In genomic region chr5:124730381-124730780, GRCh38 we compare ENCODE assay signal across 26 cellular contexts. TPM values are rescaled to one million over a fixed set of nuclear protein-coding genes. Genes with fewer than 3 reads are reported as not detected.
DNase-seq lines count a peak whose midpoint lies in the region; ATAC-seq, FAIRE-seq and TF ChIP-seq lines count a peak whose summit lies in the region.
"Had no signal": no experiment of that assay in that cellular context is flagged by ENCODE, and none has a peak within 500 bp of the region (broad histone marks: within the 10 kb centered on the region; RNA-seq: fewer than 3 reads in every experiment).

No MANE protein-coding gene starts in this region.

- no peaks in the 10 kb centered on the region for H3K27me3 ChIP-seq in DOHH2 (ENCODE audit: control insufficient read depth, low read length)
- no peaks in the 10 kb centered on the region for H3K27me3 ChIP-seq in GM12878 (replicated peaks in 1 of 2; ENCODE audit: control insufficient read depth in 2 of 2, insufficient read depth in 2 of 2, low read length in 1 of 2)
- no peaks in the 10 kb centered on the region for H3K27me3 ChIP-seq in adrenal gland
- H3K27me3 ChIP-seq in tibial artery: peaks cover 0 to 3% of the 10 kb centered on the region in 2 donors
- H3K27me3 ChIP-seq: gastroesophageal sphincter, ovary, right atrium auricular region, upper lobe of left lung had no signal

- FAIRE-seq in GM12878 (lab: Jason Lieb, UNC): no peak
- FAIRE-seq: A549 had no signal

- H3K27ac Mint-ChIP-seq in nephron progenitor cell: peak overlapping the region; percentile 21
- no peak overlapping the region for H3K27ac Mint-ChIP-seq in activated CD4-positive, alpha-beta memory T cell treated with anti-CD3 and anti-CD28 coated beads for 36 hours
- H3K27ac Mint-ChIP-seq: activated CD4-positive, alpha-beta T cell treated with anti-CD3 and anti-CD28 coated beads, Interleukin-2, amount 10 ng/mL, durations not matched to agents 7 days and 5 days; activated naive CD4-positive, alpha-beta T cell treated with anti-CD3 and anti-CD28 coated beads, Interleukin-2, amount 10 ng/mL, durations not matched to agents 7 days and 5 days; HFFc6; mesothelial cell of epicardium; natural killer cell had no signal

- H3K9me3 Mint-ChIP-seq in nephron progenitor cell: no peaks in the 10 kb centered on the region
- peaks cover 2% of the 10 kb centered on the region for H3K9me3 Mint-ChIP-seq in activated CD4-positive, alpha-beta memory T cell treated with anti-CD3 and anti-CD28 coated beads for 36 hours
- H3K9me3 Mint-ChIP-seq: activated CD4-positive, alpha-beta T cell treated with anti-CD3 and anti-CD28 coated beads, Interleukin-2, amount 10 ng/mL, durations not matched to agents 7 days and 5 days; HFFc6; mesothelial cell of epicardium; natural killer cell had no signal

- SMC1A ChIA-PET in GM12878 (lab: Charles Lee; ENCODE audit: uncharacterized antibody, unreplicated experiment): interaction anchor here (0.7 to 2.6 kb wide), 18 partner anchors 8 to 220 kb away, joined by 3 to 11 read pairs (median 4); no protein-coding TSS in a partner anchor

- CTCF ChIA-PET in GM12878 (lab: Yijun Ruan, JAX): interaction anchor here (0.7 to 4.3 kb wide), 8 partner anchors 8 to 698 kb away, joined by 3 to 13 read pairs (median 3); no protein-coding TSS in a partner anchor
- CTCF ChIA-PET in activated CD4-positive, alpha-beta memory T cell treated with anti-CD3 and anti-CD28 coated beads for 36 hours (lab: Charles Lee): no interaction called here

- WGBS in GM12878 (ENCODE audit: insufficient coverage, insufficient replicate concordance, low lambda C conversion rate, missing lambda C conversion rate): 57% methylated on average over 2 of the region's 2 CpGs
- WGBS in adrenal gland, 4 donors: 85 to 96% (median 93%) methylated on average over 2 of the region's 2 CpGs

- peak overlapping the region; percentile 26 for H3K4me3 Mint-ChIP-seq in nephron progenitor cell
- no peak overlapping the region for H3K4me3 Mint-ChIP-seq in activated CD4-positive, alpha-beta memory T cell treated with anti-CD3 and anti-CD28 coated beads for 36 hours
- H3K4me3 Mint-ChIP-seq: activated CD4-positive, alpha-beta T cell treated with anti-CD3 and anti-CD28 coated beads, Interleukin-2, amount 10 ng/mL, durations not matched to agents 7 days and 5 days; activated naive CD4-positive, alpha-beta T cell treated with anti-CD3 and anti-CD28 coated beads, Interleukin-2, amount 10 ng/mL, durations not matched to agents 7 days and 5 days; HFFc6; mesothelial cell of epicardium; natural killer cell had no signal

- peaks cover 98% of the 10 kb centered on the region for H3K79me2 ChIP-seq in DOHH2 (ENCODE audit: control insufficient read depth, low read length)
- H3K79me2 ChIP-seq in GM12878 (ENCODE audit: control insufficient read depth, insufficient read depth, low read length): peaks cover 68% of the 10 kb centered on the region

- H3K4me2 ChIP-seq in DOHH2 (ENCODE audit: low read length) (peak overlapping the region; percentile 75), GM12878 (ENCODE audit: control insufficient read depth, insufficient read depth) (no peak overlapping the region; the same call in 1 of the 2 replicates)
- H3K4me2 ChIP-seq: A549 had no signal

- no peaks in the 10 kb centered on the region for H3K9me2 ChIP-seq in DOHH2 (replicated peaks; ENCODE audit: control insufficient read depth, low read length)

- BruUV-seq in GM12878 (replicated peaks; lab: Mats Ljungman, UMichigan): no TSS peak

- H3K27me3 Mint-ChIP-seq in nephron progenitor cell (ENCODE audit: low read depth, poor library complexity): no peaks in the 10 kb centered on the region
- peaks cover 12% of the 10 kb centered on the region for H3K27me3 Mint-ChIP-seq in activated CD4-positive, alpha-beta memory T cell treated with anti-CD3 and anti-CD28 coated beads for 36 hours

- H3K27ac ChIP-seq in DOHH2 (ENCODE audit: low read depth, low read length) (peak overlapping the region; percentile 85), GM12878 (ENCODE audit: control insufficient read depth, insufficient read depth) (peak overlapping the region; percentile 50), adrenal gland (no peak overlapping the region), tibial artery (no peak overlapping the region)
- H3K27ac ChIP-seq: A549, left ventricle myocardium inferior, ovary, right atrium auricular region, spleen, upper lobe of left lung, WERI-Rb-1 had no signal

- no peak overlapping the region for H3K9ac ChIP-seq in GM12878 (ENCODE audit: control insufficient read depth, insufficient read depth, low read length)

- in situ Hi-C loops in GM12878 (cut with MboI): no loop called here

- no peak for ATAC-seq in GM12878
- ATAC-seq: A549, gastroesophageal sphincter, natural killer cell had no signal

- TF ChIP-seq POLR2A in GM12878 (IDR thresholded peaks at IDR 0.05; ENCODE audit: low read depth, low read length) (no peak), adrenal gland (IDR thresholded peaks at IDR 0.05) (no peak)

- H3K4me1 ChIP-seq in DOHH2 (ENCODE audit: control insufficient read depth, low read length) (peaks cover 97% of the 10 kb centered on the region), GM12878 (ENCODE audit: control insufficient read depth, insufficient read depth, low read length) (peaks cover 24% of the 10 kb centered on the region), adrenal gland (replicated peaks in 1 of 2) (peaks cover 6 to 39% of the 10 kb centered on the region in 2 donors), tibial artery (peaks cover 0 to 11% (median 4%) of the 10 kb centered on the region in 4 donors)
- H3K4me1 ChIP-seq: A549 had no signal

- no peak for TF ChIP-seq EP300 in GM12878 (IDR thresholded peaks at IDR 0.05; ENCODE audit: borderline replicate concordance in 1 of 2, control insufficient read depth in 1 of 2, low read depth in 2 of 2, low read length in 2 of 2)

- peaks cover 38% of the 10 kb centered on the region for H3K36me3 Mint-ChIP-seq in nephron progenitor cell (ENCODE audit: low read depth)
- H3K36me3 Mint-ChIP-seq in activated CD4-positive, alpha-beta memory T cell treated with anti-CD3 and anti-CD28 coated beads for 36 hours: no peaks in the 10 kb centered on the region
- H3K36me3 Mint-ChIP-seq: activated naive CD4-positive, alpha-beta T cell treated with anti-CD3 and anti-CD28 coated beads, Interleukin-2, amount 10 ng/mL, durations not matched to agents 7 days and 5 days had no signal

- TF ChIP-seq CTCF in DOHH2 (IDR thresholded peaks at IDR 0.05; ENCODE audit: low read depth, low read length, poor library complexity, severe bottlenecking) (no peak), GM12878 (IDR thresholded peaks at IDR 0.05 in 2 of 3, conservative IDR thresholded peaks at IDR 0.05 in 1 of 3; ENCODE audit: control insufficient read depth in 2 of 3, extremely low read depth in 1 of 3, insufficient read depth in 1 of 3, low read depth in 3 of 3, low read length in 3 of 3) (no peak), nephron progenitor cell (IDR thresholded peaks at IDR 0.05) (no peak), adrenal gland (IDR thresholded peaks at IDR 0.05) (no peak), tibial artery (IDR thresholded peaks at IDR 0.05) (no peak)

- peaks cover 4% of the 10 kb centered on the region; the same call in 1 of the 2 replicates for H3K36me3 ChIP-seq in DOHH2 (ENCODE audit: control insufficient read depth, low read length)
- H3K36me3 ChIP-seq in GM12878 (ENCODE audit: control insufficient read depth in 2 of 2, insufficient read depth in 2 of 2, low read length in 1 of 2): no peaks in the 10 kb centered on the region
- no peaks in the 10 kb centered on the region for H3K36me3 ChIP-seq in adrenal gland (replicated peaks in 1 of 2)
- no peaks in the 10 kb centered on the region for H3K36me3 ChIP-seq in tibial artery
- H3K36me3 ChIP-seq: gastroesophageal sphincter, left ventricle myocardium inferior, ovary, right atrium auricular region, spleen, upper lobe of left lung had no signal

- no peak overlapping the region for H2AFZ ChIP-seq in GM12878 (ENCODE audit: control insufficient read depth, low read depth, low read length)

- H3K4me1 Mint-ChIP-seq in nephron progenitor cell: peaks cover 49% of the 10 kb centered on the region
- H3K4me1 Mint-ChIP-seq in activated CD4-positive, alpha-beta memory T cell treated with anti-CD3 and anti-CD28 coated beads for 36 hours (ENCODE audit: low read depth): no peaks in the 10 kb centered on the region
- H3K4me1 Mint-ChIP-seq: activated CD4-positive, alpha-beta T cell treated with anti-CD3 and anti-CD28 coated beads, Interleukin-2, amount 10 ng/mL, durations not matched to agents 7 days and 5 days; activated naive CD4-positive, alpha-beta T cell treated with anti-CD3 and anti-CD28 coated beads, Interleukin-2, amount 10 ng/mL, durations not matched to agents 7 days and 5 days had no signal

- RAD21 ChIA-PET in GM12878 (lab: Charles Lee; ENCODE audit: unreplicated experiment): interaction anchor here (1.1 to 3.4 kb wide), 9 partner anchors 8 to 84 kb away, joined by 3 to 27 read pairs (median 6); no protein-coding TSS in a partner anchor

- intact Hi-C loops in GM12878 (cut with micrococcal nuclease; ENCODE audit: unreplicated experiment): no loop called here
- intact Hi-C loops in adrenal gland (cut with DNase I): loop anchor here in 1 of 2 donors (10.0 kb wide), 1 partner anchor 76 kb away; no protein-coding TSS in a partner anchor
- intact Hi-C loops in posterior cingulate gyrus (cut with DNase I): no loop called here
- intact Hi-C loops in activated CD4-positive, alpha-beta memory T cell treated with anti-CD3 and anti-CD28 coated beads for 36 hours (cut with micrococcal nuclease): no loop called here
- intact Hi-C loops in tibial artery (cut with DNase I; ENCODE audit: low total_unique reads): no loop called here

- H4K20me1 ChIP-seq in DOHH2 (ENCODE audit: control insufficient read depth, insufficient read depth, low read depth, low read length) (no peaks in the 10 kb centered on the region), GM12878 (ENCODE audit: control insufficient read depth, insufficient read depth) (no peaks in the 10 kb centered on the region)

- H3F3A ChIP-seq in DOHH2 (ENCODE audit: control insufficient read depth, insufficient read depth): peaks cover 24% of the 10 kb centered on the region

- H3K9me3 ChIP-seq in DOHH2 (ENCODE audit: control insufficient read depth, insufficient read depth, low read length) (no peaks in the 10 kb centered on the region), GM12878 (replicated peaks; ENCODE audit: control insufficient read depth, insufficient read depth, low read length) (no peaks in the 10 kb centered on the region; the same call in 1 of the 3 replicates), adrenal gland (replicated peaks in 1 of 3) (no peaks in the 10 kb centered on the region), tibial artery (no peaks in the 10 kb centered on the region)
- H3K9me3 ChIP-seq: A549, gastroesophageal sphincter, left ventricle myocardium inferior, ovary, right atrium auricular region, spleen, upper lobe of left lung had no signal

- POLR2A ChIA-PET in GM12878 (lab: Charles Lee): interaction anchor here (1.1 to 2.5 kb wide), 4 partner anchors 11 to 79 kb away, joined by 3 to 8 read pairs (median 6); partner anchors contain the start of gene ZNF608
- POLR2A ChIA-PET in activated CD4-positive, alpha-beta memory T cell treated with anti-CD3 and anti-CD28 coated beads for 36 hours (lab: Charles Lee): no interaction called here

- peak; percentile 55 for DNase-seq in NCI-H1048 (lab: John Stamatoyannopoulos, UW)
- DNase-seq in GM12878 (ENCODE audit: low read depth, low spot score): no peak
- no peak for DNase-seq in nephron progenitor cell
- DNase-seq in adrenal gland: no peak
- DNase-seq in posterior cingulate gyrus: no peak
- no peak for DNase-seq in activated CD4-positive, alpha-beta memory T cell treated with anti-CD3 and anti-CD28 coated beads for 36 hours
- DNase-seq in tibial artery: no peak
- DNase-seq: activated CD4-positive, alpha-beta T cell treated with anti-CD3 and anti-CD28 coated beads, Interleukin-2, amount 10 ng/mL, durations not matched to agents 7 days and 5 days; activated naive CD4-positive, alpha-beta T cell treated with anti-CD3 and anti-CD28 coated beads, Interleukin-2, amount 10 ng/mL, durations not matched to agents 7 days and 5 days; AML-193; amygdala; HFFc6; left ventricle myocardium inferior; natural killer cell; ovary; Right ventricle myocardium superior; spleen; SW 1271; T-helper 9 cell; upper lobe of left lung; WERI-Rb-1 had no signal

- no peak for TF ChIP-seq RAD21 in GM12878 (IDR thresholded peaks at IDR 0.05; ENCODE audit: insufficient read depth, low read depth, low read length)

- H3K4me3 ChIP-seq in DOHH2 (ENCODE audit: low read length) (peak overlapping the region; percentile 87), GM12878 (no peak overlapping the region), adrenal gland (no peak overlapping the region), tibial artery (no peak overlapping the region)
- H3K4me3 ChIP-seq: A549, gastroesophageal sphincter, left ventricle myocardium inferior, ovary, right atrium auricular region, spleen, upper lobe of left lung had no signal

RNA-seq across cellular contexts. Expression of gene ZNF608, which starts 16.1 kb away (rescaled TPM):
- 55.7 and 55.8 TPM in 2 replicates for total RNA-seq in GM12878 (2013; cell fraction: nucleolus; rRNA removed)
- total RNA-seq in GM12878 (2014; rRNA removed) (0.73 and 0.76 TPM in 2 replicates), GM12878 (2014; rRNA removed; fragmentation: Illumina TruSeq; extraction: Trizol) (0.63 and 1.1 TPM in 2 replicates), GM12878 (2021) (0.77 and 0.87 TPM in 2 replicates), adrenal gland (10 to 100 TPM; 15.5 to 55.0 (median 29.1) TPM)
- 8.3 TPM for polyA plus RNA-seq in GM12878 (2011; ENCODE audit: low read depth)
- polyA plus RNA-seq in GM12878 (2011; rRNA removed) (6.7 and 7.2 TPM in 2 replicates), GM12878 (2014; fragmentation: Illumina TruSeq; extraction: Trizol) (0.62 and 0.84 TPM in 2 replicates), GM12878 (2014; fragmentation: Nextera tagmentation; extraction: Ambion mirVana) (under 1 TPM; 0.19 to 0.31 TPM), GM12878 (2014; rRNA removed) (0.60 and 0.65 TPM in 2 replicates), GM12878 (2016; fragmentation: Nextera tagmentation; extraction: Ambion mirVana) (under 1 TPM; 0.23 to 0.37 TPM), adrenal gland (10 to 100 TPM; 14.4 to 30.3 (median 16.7) TPM)
- polyA plus RNA-seq in GM12878 (2011; cell fraction: cytosol; rRNA removed): 4.0 and 4.2 TPM in 2 replicates
- polyA plus RNA-seq in GM12878 (2011; cell fraction: nucleus; rRNA removed): 7.8 and 8.9 TPM in 2 replicates
- polyA plus RNA-seq in GM12878 (2012): 12.2 and 14.9 TPM in 2 replicates
- polyA minus RNA-seq in GM12878 (2011; rRNA and poly(A)+ RNA removed): 7.8 and 10.2 TPM in 2 replicates
- polyA minus RNA-seq in GM12878 (2011; cell fraction: cytosol; rRNA and poly(A)+ RNA removed): 4.9 and 5.3 TPM in 2 replicates
- polyA minus RNA-seq in GM12878 (2011; cell fraction: nucleus; rRNA and poly(A)+ RNA removed): 7.6 and 11.6 TPM in 2 replicates
- not detected for total RNA-seq in activated CD4-positive, alpha-beta memory T cell treated with anti-CD3 and anti-CD28 coated beads for 36 hours
- total RNA-seq: activated CD4-positive, alpha-beta T cell treated with anti-CD3 and anti-CD28 coated beads, Interleukin-2, amount 10 ng/mL, durations not matched to agents 7 days and 5 days had no signal

Comparison
In these comparisons a context has a peak if more than half of its experiments do, and no peak if none do; other contexts are left out.
1. H3K27ac ChIP-seq: peak in DOHH2 (single experiment) and GM12878 (single experiment); none in adrenal gland (0 of 5) and tibial artery (0 of 2).